Comparison of ENCODE assay signal across 19 cellular contexts in genomic region chr9:93187047-93187446, GRCh38. TPM values are rescaled to one million over a fixed set of nuclear protein-coding genes. Genes with fewer than 3 reads are reported as not detected.
A peak's percentile ranks its signal among the peaks of the same experiment; 100 is the strongest.
DNase-seq lines count a peak whose midpoint lies in the region; ATAC-seq, FAIRE-seq and TF ChIP-seq lines count a peak whose summit lies in the region.
"Had no signal": no experiment of that assay in that cellular context is flagged by ENCODE, and none has a peak within 500 bp of the region (broad histone marks: within the 10 kb centered on the region; RNA-seq: fewer than 3 reads in every experiment).

No MANE protein-coding gene starts in this region.

- no peak overlapping the region for H3K27ac Mint-ChIP-seq in immature natural killer cell

- no peak for TF ChIP-seq POLR2A in HepG2 (IDR thresholded peaks at IDR 0.05; ENCODE audit: insufficient read depth in 1 of 2, low read depth in 2 of 2, low read length in 2 of 2)

- no peaks in the 10 kb centered on the region for H3K36me3 Mint-ChIP-seq in activated T-cell treated with anti-CD3 and anti-CD28 coated beads, Interleukin-2, amount 50 U/mL, for 4 hours (ENCODE audit: insufficient read depth)
- H3K36me3 Mint-ChIP-seq in immature natural killer cell = no peaks in the 10 kb centered on the region

- TF ChIP-seq CTCF in HepG2 (CRISPR knock-in tag; IDR thresholded peaks at IDR 0.05) (no peak), retinal pigment epithelial cell (conservative IDR thresholded peaks at IDR 0.05; ENCODE audit: low read depth, low read length) (no peak)

- no peak for TF ChIP-seq RAD21 in HepG2 (CRISPR knock-in tag; IDR thresholded peaks at IDR 0.05)

- H3K27me3 ChIP-seq in HepG2 (ENCODE audit: control insufficient read depth in 1 of 2, insufficient read depth in 2 of 2, low read length in 2 of 2) = peaks cover 0 to 3% of the 10 kb centered on the region in 2 experiments; a peak in 2 of 5 replicates

- peaks cover 24% of the 10 kb centered on the region for H3K27me3 Mint-ChIP-seq in activated T-cell treated with anti-CD3 and anti-CD28 coated beads, Interleukin-2, amount 50 U/mL, for 4 hours (ENCODE audit: low read depth)
- H3K27me3 Mint-ChIP-seq in immature natural killer cell (ENCODE audit: low read depth in 3 of 3) = peaks cover 10 to 25% (median 12%) of the 10 kb centered on the region in 3 donors

- peak overlapping the region; percentile 59; the same call in 1 of the 2 replicates for H3K9ac ChIP-seq in HepG2 (ENCODE audit: insufficient read depth, low read depth, low read length)

- BruUV-seq in HepG2 (replicated peaks; lab: Mats Ljungman, UMichigan) = no TSS peak

- no peak overlapping the region for H2AFZ ChIP-seq in HepG2 (ENCODE audit: low read length)

- in situ Hi-C loops in HepG2 (cut with HindIII; ENCODE audit: extremely low pct_ligation_motif_present, low pct_unique_long_range_greater_than_20kb) = no loop called here

- POLR2A ChIA-PET in HepG2 (lab: Yijun Ruan, JAX) = interaction anchor here (1.6 to 2.0 kb wide), 2 partner anchors 8 to 112 kb away, joined by 8 to 9 read pairs; no protein-coding TSS in a partner anchor

- no peaks in the 10 kb centered on the region for H3K9me3 Mint-ChIP-seq in activated T-cell treated with anti-CD3 and anti-CD28 coated beads, Interleukin-2, amount 50 U/mL, for 4 hours
- no peaks in the 10 kb centered on the region for H3K9me3 Mint-ChIP-seq in immature natural killer cell

- no peak for TF ChIP-seq EP300 in HepG2 (IDR thresholded peaks at IDR 0.05; ENCODE audit: low read depth in 2 of 2, low read length in 2 of 2)
- no peak for TF ChIP-seq EP300 in HepG2 (CRISPR knock-in tag; IDR thresholded peaks at IDR 0.05; ENCODE audit: borderline replicate concordance)

- peak overlapping the region; percentile 29 for H3K27ac ChIP-seq in HepG2 (ENCODE audit: extremely low read length, insufficient read depth, low read length)
- H3K27ac ChIP-seq: SK-N-MC had no signal

- no peak for ATAC-seq in HepG2
- no peak for ATAC-seq in activated T-cell treated with anti-CD3 and anti-CD28 coated beads, Interleukin-2, amount 50 U/mL, for 4 hours
- ATAC-seq: K562 had no signal

- peak overlapping the region; percentile 80 for H3K4me2 ChIP-seq in HepG2 (ENCODE audit: low read depth, low read length)
- H3K4me2 ChIP-seq: smooth muscle cell had no signal

- H3K79me2 ChIP-seq in HepG2 (ENCODE audit: insufficient read depth, low read length) = peaks cover 50% of the 10 kb centered on the region

- H3K4me3 Mint-ChIP-seq in activated T-cell treated with anti-CD3 and anti-CD28 coated beads, Interleukin-2, amount 50 U/mL, for 4 hours = no peak overlapping the region
- H3K4me3 Mint-ChIP-seq in immature natural killer cell = no peak overlapping the region

- H3K4me1 ChIP-seq in HepG2 (ENCODE audit: insufficient read depth, low read length) = peaks cover 47% of the 10 kb centered on the region

- 56% methylated on average over 5 of the region's 9 CpGs for WGBS in HepG2 (ENCODE audit: low lambda C conversion rate)

- no peaks in the 10 kb centered on the region for H4K20me1 ChIP-seq in HepG2 (ENCODE audit: insufficient read depth, low read length)

- H3K4me1 Mint-ChIP-seq in activated T-cell treated with anti-CD3 and anti-CD28 coated beads, Interleukin-2, amount 50 U/mL, for 4 hours (ENCODE audit: low read depth) = peaks cover 8% of the 10 kb centered on the region
- H3K4me1 Mint-ChIP-seq in immature natural killer cell = peaks cover 0 to 12% of the 10 kb centered on the region in 2 donors

- H3K9me3 ChIP-seq in HepG2 (ENCODE audit: low read length) = no peaks in the 10 kb centered on the region

- intact Hi-C loops in HepG2 (cut with micrococcal nuclease; ENCODE audit: unreplicated experiment) = no loop called here

- DNase-seq in NCI-H69 (lab: John Stamatoyannopoulos, UW) = peak; percentile 18
- DNase-seq in ecto neural progenitor cell (ENCODE audit: low spot score) = peak; percentile 46
- DNase-seq in HepG2 (ENCODE audit: low spot score) = no peak
- DNase-seq in retinal pigment epithelial cell (ENCODE audit: low read depth) = no peak
- no peak for DNase-seq in foreskin melanocyte
- no peak for DNase-seq in activated T-cell treated with anti-CD3 and anti-CD28 coated beads, Interleukin-2, amount 50 U/mL, for 4 hours
- DNase-seq in immature natural killer cell = no peak
- DNase-seq in activated naive CD4-positive, alpha-beta T cell (lab: John Stamatoyannopoulos, UW) = no peak
- DNase-seq: central memory CD4-positive, alpha-beta T cell; kidney; NCI-H1092; NCI-H2107; NCI-H526; stimulated activated CD4-positive, alpha-beta T cell treated with anti-CD3 and anti-CD28 coated beads, Interleukin-4, amount 100 ng/mL, for 4 hours; T1000 had no signal

- peak overlapping the region; percentile 19 to 70 (median 39); a peak in 3 of 6 replicates for H3K4me3 ChIP-seq in HepG2 (replicated peaks in 1 of 3; ENCODE audit: insufficient read depth in 1 of 3, low read depth in 2 of 3, low read length in 3 of 3)
- H3K4me3 ChIP-seq in retinal pigment epithelial cell (ENCODE audit: low read length) = peak overlapping the region; percentile 5
- H3K4me3 ChIP-seq: K562, SK-N-MC, smooth muscle cell had no signal

- H3K36me3 ChIP-seq in HepG2 (replicated peaks in 1 of 2; ENCODE audit: control insufficient read depth in 1 of 2, insufficient read depth in 2 of 2, low read length in 2 of 2) = peaks cover 1 to 7% of the 10 kb centered on the region in 2 experiments; a peak in 1 of 5 replicates

- CTCF ChIA-PET in HepG2 (lab: Yijun Ruan, JAX; ENCODE audit: low intra/inter-chr PET ratio, low total read pairs) = no interaction called here

- no peak for FAIRE-seq in HepG2 (lab: Jason Lieb, UNC)
- FAIRE-seq: K562, kidney had no signal

TF ChIP-seq in HepG2, 621 proteins besides CTCF, POLR2A, EP300 and RAD21 (continues in another document):
- TF ChIP-seq ONECUT2 (CRISPR knock-in tag; IDR thresholded peaks at IDR 0.05) (no peak), HOXD1 (CRISPR knock-in tag; IDR thresholded peaks at IDR 0.05) (no peak), NR3C1 (CRISPR knock-in tag; IDR thresholded peaks at IDR 0.05) (no peak)

RNA-seq across cellular contexts. Expression of gene WNK2, which starts 3.1 kb away (rescaled TPM):
- total RNA-seq in HepG2 (2016; rRNA removed; fragmentation: Illumina TruSeq; extraction: Trizol) = 10.5 and 16.6 TPM in 2 replicates
- total RNA-seq in HepG2 (2016; cell fraction: cytosol; rRNA removed; fragmentation: Illumina TruSeq; extraction: Trizol; ENCODE audit: low read depth) = 2.8 and 5.4 TPM in 2 replicates
- 7.9 and 14.6 TPM in 2 replicates for total RNA-seq in HepG2 (2016; cell fraction: insoluble cytoplasmic fraction; rRNA removed; fragmentation: Illumina TruSeq; extraction: Trizol)
- total RNA-seq in HepG2 (2016; cell fraction: membrane; rRNA removed; fragmentation: Illumina TruSeq; extraction: Trizol) = 9.4 and 9.8 TPM in 2 replicates
- 21.0 and 29.3 TPM in 2 replicates for total RNA-seq in HepG2 (2016; cell fraction: nucleus; rRNA removed; fragmentation: Illumina TruSeq; extraction: Trizol)
- 11.4 and 12.0 TPM in 2 replicates for polyA plus RNA-seq in HepG2 (2011; rRNA removed)
- 3.1 and 5.3 TPM in 2 replicates for polyA plus RNA-seq in HepG2 (2011; cell fraction: cytosol; rRNA removed)
- polyA plus RNA-seq in HepG2 (2011; cell fraction: nucleus; rRNA removed) = 98.4 and 126 TPM in 2 replicates
- polyA plus RNA-seq in HepG2 (2012) = 29.1 and 39.4 TPM in 2 replicates
- 3.2 and 4.2 TPM in 2 replicates for polyA plus RNA-seq in HepG2 (2016; cell fraction: cytosol; fragmentation: Illumina TruSeq; extraction: Trizol; ENCODE audit: low read depth)
- 18.9 and 27.7 TPM in 2 replicates for polyA plus RNA-seq in HepG2 (2016; cell fraction: insoluble cytoplasmic fraction; fragmentation: Illumina TruSeq; extraction: Trizol; ENCODE audit: low read depth)
- 4.9 and 6.5 TPM in 2 replicates for polyA plus RNA-seq in HepG2 (2016; cell fraction: membrane; fragmentation: Illumina TruSeq; extraction: Trizol; ENCODE audit: low read depth)
- polyA plus RNA-seq in HepG2 (2016; cell fraction: nucleus; fragmentation: Illumina TruSeq; extraction: Trizol; ENCODE audit: insufficient read depth, low read depth) = 87.2 and 94.8 TPM in 2 replicates
- polyA minus RNA-seq in HepG2 (2011; rRNA and poly(A)+ RNA removed; ENCODE audit: low replicate concordance) = 8.4 and 22.7 TPM in 2 replicates
- 15.8 and 17.9 TPM in 2 replicates for polyA minus RNA-seq in HepG2 (2011; cell fraction: cytosol; rRNA and poly(A)+ RNA removed)
- polyA minus RNA-seq in HepG2 (2011; cell fraction: nucleus; rRNA and poly(A)+ RNA removed) = 32.8 and 40.0 TPM in 2 replicates
- total RNA-seq in activated T-cell treated with anti-CD3 and anti-CD28 coated beads, Interleukin-2, amount 50 U/mL, for 4 hours = 1 to 10 TPM; 2.7 to 3.3 (median 3.0) TPM
- not detected for polyA plus RNA-seq in immature natural killer cell
- total RNA-seq: osteocyte had no signal

RNA-seq across cellular contexts. Expression of gene NINJ1, which starts 53.0 kb away (rescaled TPM):
- total RNA-seq in HepG2 (2016; rRNA removed; fragmentation: Illumina TruSeq; extraction: Trizol) = 77.1 and 92.1 TPM in 2 replicates
- 104 and 127 TPM in 2 replicates for total RNA-seq in HepG2 (2016; cell fraction: cytosol; rRNA removed; fragmentation: Illumina TruSeq; extraction: Trizol; ENCODE audit: low read depth)
- 66.8 and 94.8 TPM in 2 replicates for total RNA-seq in HepG2 (2016; cell fraction: insoluble cytoplasmic fraction; rRNA removed; fragmentation: Illumina TruSeq; extraction: Trizol)
- 149 and 180 TPM in 2 replicates for total RNA-seq in HepG2 (2016; cell fraction: membrane; rRNA removed; fragmentation: Illumina TruSeq; extraction: Trizol)
- total RNA-seq in HepG2 (2016; cell fraction: nucleus; rRNA removed; fragmentation: Illumina TruSeq; extraction: Trizol) = 48.9 and 58.7 TPM in 2 replicates
- polyA plus RNA-seq in HepG2 (2011; rRNA removed) = 81.2 and 109 TPM in 2 replicates
- polyA plus RNA-seq in HepG2 (2011; cell fraction: cytosol; rRNA removed) = 83.2 and 110 TPM in 2 replicates
- polyA plus RNA-seq in HepG2 (2011; cell fraction: nucleus; rRNA removed) = 62.3 and 83.6 TPM in 2 replicates
- 77.3 and 145 TPM in 2 replicates for polyA plus RNA-seq in HepG2 (2012)
- 196 and 226 TPM in 2 replicates for polyA plus RNA-seq in HepG2 (2016; cell fraction: cytosol; fragmentation: Illumina TruSeq; extraction: Trizol; ENCODE audit: low read depth)
- 104 and 130 TPM in 2 replicates for polyA plus RNA-seq in HepG2 (2016; cell fraction: insoluble cytoplasmic fraction; fragmentation: Illumina TruSeq; extraction: Trizol; ENCODE audit: low read depth)
- 235 and 242 TPM in 2 replicates for polyA plus RNA-seq in HepG2 (2016; cell fraction: membrane; fragmentation: Illumina TruSeq; extraction: Trizol; ENCODE audit: low read depth)
- polyA plus RNA-seq in HepG2 (2016; cell fraction: nucleus; fragmentation: Illumina TruSeq; extraction: Trizol; ENCODE audit: insufficient read depth, low read depth) = 122 and 127 TPM in 2 replicates
- 22.5 and 101 TPM in 2 replicates for polyA minus RNA-seq in HepG2 (2011; rRNA and poly(A)+ RNA removed; ENCODE audit: low replicate concordance)
- 26.1 and 26.7 TPM in 2 replicates for polyA minus RNA-seq in HepG2 (2011; cell fraction: cytosol; rRNA and poly(A)+ RNA removed)
- 17.8 and 21.8 TPM in 2 replicates for polyA minus RNA-seq in HepG2 (2011; cell fraction: nucleus; rRNA and poly(A)+ RNA removed)
- 10 to 100 TPM; 48.6 to 69.8 (median 50.1) TPM for total RNA-seq in activated T-cell treated with anti-CD3 and anti-CD28 coated beads, Interleukin-2, amount 50 U/mL, for 4 hours
- 10 to 100 TPM; 51.3 to 91.0 (median 54.0) TPM for polyA plus RNA-seq in immature natural killer cell

Comparison
In these comparisons a context has a peak if more than half of its experiments do, and no peak if none do; other contexts are left out.
1. DNase-seq: peak in NCI-H69 (single experiment) and ecto neural progenitor cell (single experiment); none in HepG2 (single experiment), retinal pigment epithelial cell (single experiment), foreskin melanocyte (single experiment), activated T-cell treated with anti-CD3 and anti-CD28 coated beads, Interleukin-2, amount 50 U/mL, for 4 hours (single experiment), immature natural killer cell (0 of 3) and activated naive CD4-positive, alpha-beta T cell (0 of 4).